ENCODE assay signal across 10 cellular contexts in genomic region chr12:4289334-4289878, GRCh38. TPM values are rescaled to one million over a fixed set of nuclear protein-coding genes. Genes with fewer than 3 reads are reported as not detected.
DNase-seq lines count a peak whose midpoint lies in the region; TF ChIP-seq lines count a peak whose summit lies in the region.
"Had no signal": no experiment of that assay in that cellular context is flagged by ENCODE, and none has a peak within 500 bp of the region (broad histone marks: within the 10 kb centered on the region; RNA-seq: fewer than 3 reads in every experiment).

No MANE protein-coding gene starts in this region.

- H4K20me1 ChIP-seq in hepatocyte (ENCODE audit: insufficient read depth, poor library complexity, severe bottlenecking) = peaks cover 99% of the 10 kb centered on the region

- intact Hi-C loops in uterus (cut with DNase I; ENCODE audit: low total_unique reads) = no loop called here

- H3K36me3 ChIP-seq in mesodermal cell (ENCODE audit: control insufficient read depth, insufficient read depth, low read length) = peaks cover 98% of the 10 kb centered on the region
- H3K36me3 ChIP-seq in uterus = no peaks in the 10 kb centered on the region
- H3K36me3 ChIP-seq in hepatocyte (replicated peaks; ENCODE audit: insufficient read depth, low read depth) = no peaks in the 10 kb centered on the region

- TF ChIP-seq POLR2A in uterus (IDR thresholded peaks at IDR 0.05) = no peak

- H2AFZ ChIP-seq in hepatocyte = no peak overlapping the region

- peak overlapping the region; percentile 57 for H3K27ac ChIP-seq in angular gyrus (ENCODE audit: low read depth, low read length)
- H3K27ac ChIP-seq in mesodermal cell (ENCODE audit: low read depth, low read length, severe bottlenecking) = peak overlapping the region; percentile 78
- H3K27ac ChIP-seq in uterus = peak overlapping the region; percentile 8 to 44
- no peak overlapping the region for H3K27ac ChIP-seq in hepatocyte

- TF ChIP-seq CTCF in uterus (IDR thresholded peaks at IDR 0.05) (no peak), hepatocyte (IDR thresholded peaks at IDR 0.05; ENCODE audit: poor library complexity) (no peak)

- no peaks in the 10 kb centered on the region for H3K9me2 ChIP-seq in hepatocyte (replicated peaks; ENCODE audit: insufficient read depth)

- no peak for DNase-seq in activated naive CD4-positive, alpha-beta T cell treated with anti-CD3 and anti-CD28 coated beads, Interleukin-2, amount 10 ng/mL, durations not matched to agents 7 days and 5 days
- DNase-seq in activated naive CD4-positive, alpha-beta T cell (lab: John Stamatoyannopoulos, UW) = no peak
- DNase-seq in uterus (no peak), NK-92 (lab: John Stamatoyannopoulos, UW; ENCODE audit: unreplicated experiment) (no peak), hepatocyte (ENCODE audit: low spot score) (no peak)
- no peak for DNase-seq in activated CD4-positive, alpha-beta T cell treated with anti-CD3 and anti-CD28 coated beads for 1 hour
- DNase-seq: HFFc6; NK-92 treated with Interleukin-12 subunit alpha and Interleukin-12 subunit beta, amount 100 ng/mL, for 24 hours had no signal

- H3K4me3 Mint-ChIP-seq in activated naive CD4-positive, alpha-beta T cell treated with anti-CD3 and anti-CD28 coated beads, Interleukin-2, amount 10 ng/mL, durations not matched to agents 7 days and 5 days = no peak overlapping the region
- H3K4me3 Mint-ChIP-seq: HFFc6 had no signal

- WGBS in mesodermal cell (ENCODE audit: insufficient coverage in 2 of 2), 2 experiments = 69 to 82% methylated on average over 10 to 11 of the region's 15 CpGs
- WGBS in hepatocyte (ENCODE audit: low lambda C conversion rate, missing lambda C conversion rate) = 77% methylated on average over 15 of the region's 15 CpGs

- H3K27me3 ChIP-seq in uterus (no peaks in the 10 kb centered on the region), hepatocyte (no peaks in the 10 kb centered on the region)

- H3K79me2 ChIP-seq in hepatocyte = peaks cover 97% of the 10 kb centered on the region

- CTCF ChIA-PET in activated naive CD4-positive, alpha-beta T cell treated with anti-CD3 and anti-CD28 coated beads, Interleukin-2, amount 10 ng/mL, durations not matched to agents 7 days and 5 days (lab: Charles Lee) = interaction anchor here (0.6 to 4.3 kb wide), 2 partner anchors 13 to 136 kb away, joined by 3 to 19 read pairs; no protein-coding TSS in a partner anchor

- H3K36me3 Mint-ChIP-seq in activated naive CD4-positive, alpha-beta T cell treated with anti-CD3 and anti-CD28 coated beads, Interleukin-2, amount 10 ng/mL, durations not matched to agents 7 days and 5 days = peaks cover 90% of the 10 kb centered on the region

- H3K27me3 Mint-ChIP-seq in activated naive CD4-positive, alpha-beta T cell treated with anti-CD3 and anti-CD28 coated beads, Interleukin-2, amount 10 ng/mL, durations not matched to agents 7 days and 5 days = no peaks in the 10 kb centered on the region

- H3K4me1 ChIP-seq in mesodermal cell (ENCODE audit: control insufficient read depth, insufficient read depth, low read length, poor library complexity, severe bottlenecking) = peaks cover 34% of the 10 kb centered on the region
- peaks cover 0 to 17% of the 10 kb centered on the region in 2 donors for H3K4me1 ChIP-seq in uterus
- H3K4me1 ChIP-seq in hepatocyte (ENCODE audit: insufficient read depth) = peaks cover 3% of the 10 kb centered on the region

- H3K4me2 ChIP-seq in hepatocyte = no peak overlapping the region

- peaks cover 85% of the 10 kb centered on the region for H3K4me1 Mint-ChIP-seq in activated naive CD4-positive, alpha-beta T cell treated with anti-CD3 and anti-CD28 coated beads, Interleukin-2, amount 10 ng/mL, durations not matched to agents 7 days and 5 days

- no peak overlapping the region for H3K4me3 ChIP-seq in mesodermal cell (ENCODE audit: extremely low read depth, insufficient read depth, low read length, poor library complexity, severe bottlenecking)
- no peak overlapping the region for H3K4me3 ChIP-seq in uterus
- no peak overlapping the region for H3K4me3 ChIP-seq in hepatocyte

- H3K27ac Mint-ChIP-seq in activated naive CD4-positive, alpha-beta T cell treated with anti-CD3 and anti-CD28 coated beads, Interleukin-2, amount 10 ng/mL, durations not matched to agents 7 days and 5 days = peak overlapping the region; percentile 43
- H3K27ac Mint-ChIP-seq: HFFc6 had no signal

- no peaks in the 10 kb centered on the region for H3K9me3 Mint-ChIP-seq in activated naive CD4-positive, alpha-beta T cell treated with anti-CD3 and anti-CD28 coated beads, Interleukin-2, amount 10 ng/mL, durations not matched to agents 7 days and 5 days
- H3K9me3 Mint-ChIP-seq: HFFc6 had no signal

- H3K9me3 ChIP-seq in mesodermal cell (ENCODE audit: control insufficient read depth, low read length) (no peaks in the 10 kb centered on the region), uterus (no peaks in the 10 kb centered on the region), hepatocyte (ENCODE audit: low read depth) (no peaks in the 10 kb centered on the region)

RNA-seq across cellular contexts. Expression of gene CCND2, which starts 15.8 kb away (rescaled TPM):
- polyA plus RNA-seq in mesodermal cell (2013, experiment 1 of 2) = 66.2 TPM
- 66.9 TPM for polyA plus RNA-seq in mesodermal cell (2013, experiment 2 of 2)
- total RNA-seq in uterus = 100 to 1,000 TPM in 2 of 4 donors, 10 to 100 TPM in 2; 49.4 to 210 (median 100) TPM
- 232 and 250 TPM in 2 replicates for total RNA-seq in hepatocyte
- polyA plus RNA-seq in hepatocyte = 131 and 157 TPM in 2 replicates

RNA-seq across cellular contexts. Expression of gene TIGAR, which starts 31.6 kb away (rescaled TPM):
- polyA plus RNA-seq in mesodermal cell (2013, experiment 1 of 2) = 9.8 TPM
- polyA plus RNA-seq in mesodermal cell (2013, experiment 2 of 2) = 12.9 TPM
- total RNA-seq in uterus = 10 to 100 TPM in 1 of 4 donors, 1 to 10 TPM in 2, under 1 TPM in 1; 0.26 to 10.6 (median 2.3) TPM
- 6.9 and 7.9 TPM in 2 replicates for total RNA-seq in hepatocyte
- 9.8 and 12.3 TPM in 2 replicates for polyA plus RNA-seq in hepatocyte
